Comparison of ENCODE assay signal across 8 cellular contexts in the genomic region with DNA sequence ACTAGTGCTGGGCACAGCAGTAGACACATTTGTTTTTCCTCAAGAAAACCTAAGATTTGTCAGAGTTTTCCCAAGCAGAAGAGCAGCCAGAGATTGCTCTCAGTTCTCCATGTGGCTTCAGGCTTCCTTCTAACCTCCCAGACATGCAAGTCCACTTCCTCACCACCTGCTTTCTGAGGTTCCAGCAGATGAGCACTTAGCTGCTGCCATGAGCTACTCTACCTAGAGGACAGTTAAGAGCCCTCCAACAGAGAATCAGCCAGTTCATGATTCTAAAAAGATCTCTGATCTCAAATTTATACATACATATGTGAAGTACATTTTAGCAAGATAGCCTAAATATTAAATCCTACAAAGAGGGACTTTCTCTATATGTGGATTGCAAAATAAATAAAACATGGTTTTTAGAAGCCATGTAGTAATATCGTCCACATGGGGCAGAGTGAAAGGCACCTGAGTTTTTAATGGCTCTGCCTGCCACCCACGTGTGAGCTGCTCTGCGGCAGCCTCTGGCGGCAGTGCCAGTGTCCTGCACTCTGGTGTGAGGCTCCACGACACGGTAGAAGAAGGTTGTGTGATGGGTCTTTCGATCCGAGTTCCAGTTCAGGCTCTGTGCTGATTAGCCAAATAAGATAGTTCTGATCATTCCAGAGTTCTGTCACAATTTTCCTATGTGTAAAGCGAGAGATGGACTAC. TPM values are rescaled to one million over a fixed set of nuclear protein-coding genes. Genes with fewer than 3 reads are reported as not detected.
DNase-seq lines count a peak whose midpoint lies in the region; ATAC-seq, FAIRE-seq and TF ChIP-seq lines count a peak whose summit lies in the region.

No MANE protein-coding gene starts in this region.

- no peak for DNase-seq in AG04450 (ENCODE audit: low read depth, low spot score)
- peak; percentile 56 for DNase-seq in Right ventricle myocardium superior
- peak; percentile 16 to 42 for DNase-seq in stimulated activated CD4-positive, alpha-beta T cell treated with anti-CD3 and anti-CD28 coated beads, Interleukin-15, amount 100 ng/mL, for 1 hour (ENCODE audit: low read depth in 1 of 2, low spot score in 1 of 2)
- DNase-seq in D721Med (ENCODE audit: insufficient read length, low spot score): no peak

- H3K79me2 ChIP-seq in OCI-LY1 (ENCODE audit: insufficient read depth, low read length): no peaks in the 10 kb centered on the region

- no peak overlapping the region for H3K27ac Mint-ChIP-seq in activated T-helper 17 cell treated with anti-CD3 and anti-CD28 coated beads, Interleukin-2, amount 50 U/mL, for 72 hours

- H3K4me1 ChIP-seq in OCI-LY1 (ENCODE audit: insufficient read depth, low read length, severe bottlenecking): peaks cover 5% of the 10 kb centered on the region

- H3K4me3 Mint-ChIP-seq in activated T-helper 17 cell treated with anti-CD3 and anti-CD28 coated beads, Interleukin-2, amount 50 U/mL, for 72 hours: peak overlapping the region; percentile 10

- H3K9me3 ChIP-seq in AG04450 (ENCODE audit: control insufficient read depth, insufficient read depth, low read length) (no peaks in the 10 kb centered on the region; the same call in 1 of the 2 replicates), OCI-LY1 (ENCODE audit: low read length) (no peaks in the 10 kb centered on the region)

- 0 out of 2 replicates have a peak overlapping the region, but pooled peaks have one; percentile 3 for H3K4me2 ChIP-seq in OCI-LY1 (ENCODE audit: low read length)

- CTCF ChIA-PET in AG04450 (lab: Charles Lee): no interaction called here

- ATAC-seq in GM18861 (IDR thresholded peaks at IDR 0.05; ENCODE audit: unreplicated experiment) (peak; percentile 99), HG03097 (IDR thresholded peaks at IDR 0.05; ENCODE audit: low FRiP score, unreplicated experiment) (peak; percentile 87), Right ventricle myocardium superior (ENCODE audit: poor library complexity) (peak; percentile 80)
- peak; percentile 92 for ATAC-seq in activated T-helper 17 cell treated with anti-CD3 and anti-CD28 coated beads, Interleukin-2, amount 50 U/mL, for 72 hours (replicated peaks)

- no peak overlapping the region for H3K9ac ChIP-seq in OCI-LY1 (ENCODE audit: low read length)

- no peaks in the 10 kb centered on the region for H3F3A ChIP-seq in OCI-LY1 (ENCODE audit: insufficient read depth, low read length)

- no peaks in the 10 kb centered on the region for H3K9me2 ChIP-seq in OCI-LY1 (ENCODE audit: low read depth, low read length)

- H3K36me3 Mint-ChIP-seq in activated T-helper 17 cell treated with anti-CD3 and anti-CD28 coated beads, Interleukin-2, amount 50 U/mL, for 72 hours (ENCODE audit: low read depth): no peaks in the 10 kb centered on the region

- H2AFZ ChIP-seq in OCI-LY1 (ENCODE audit: low read length): no peak overlapping the region

- H3K27me3 Mint-ChIP-seq in activated T-helper 17 cell treated with anti-CD3 and anti-CD28 coated beads, Interleukin-2, amount 50 U/mL, for 72 hours: no peaks in the 10 kb centered on the region

- H3K27ac ChIP-seq in AG04450 (ENCODE audit: low read depth, low read length): no peak overlapping the region
- no peak overlapping the region for H3K27ac ChIP-seq in OCI-LY1 (ENCODE audit: low read depth, low read length, poor library complexity, severe bottlenecking)

- H4K20me1 ChIP-seq in OCI-LY1 (ENCODE audit: insufficient read depth, low read length): no peaks in the 10 kb centered on the region

- no peaks in the 10 kb centered on the region for H3K9me3 Mint-ChIP-seq in activated T-helper 17 cell treated with anti-CD3 and anti-CD28 coated beads, Interleukin-2, amount 50 U/mL, for 72 hours

- no peaks in the 10 kb centered on the region for H3K27me3 ChIP-seq in AG04450 (ENCODE audit: control insufficient read depth, insufficient read depth, low read length)
- no peaks in the 10 kb centered on the region for H3K27me3 ChIP-seq in OCI-LY1 (ENCODE audit: insufficient read depth, low read length)

- H3K4me3 ChIP-seq in AG04450 (ENCODE audit: low read depth, low read length): no peak overlapping the region
- no peak overlapping the region for H3K4me3 ChIP-seq in OCI-LY1 (ENCODE audit: low read depth, low read length, poor library complexity, severe bottlenecking)

- no peaks in the 10 kb centered on the region for H3K36me3 ChIP-seq in OCI-LY1 (ENCODE audit: insufficient read depth, low read length)

- FAIRE-seq in D721Med (lab: Jason Lieb, UNC): no peak

- H3K4me1 Mint-ChIP-seq in activated T-helper 17 cell treated with anti-CD3 and anti-CD28 coated beads, Interleukin-2, amount 50 U/mL, for 72 hours: peaks cover 6% of the 10 kb centered on the region

- POLR2A ChIA-PET in AG04450 (lab: Yijun Ruan, JAX): no interaction called here

- TF ChIP-seq CTCF in AG04450 (IDR thresholded peaks at IDR 0.05; ENCODE audit: low read depth, low read length): peak; percentile 47
- TF ChIP-seq CTCF in OCI-LY1 (IDR thresholded peaks at IDR 0.05; ENCODE audit: low read length): peak; percentile 95
- TF ChIP-seq CTCF in D721Med (IDR thresholded peaks at IDR 0.05; ENCODE audit: insufficient read depth, missing control alignments): no peak

- intact Hi-C loops in Right ventricle myocardium superior (cut with DNase I): no loop called here

RNA-seq across cellular contexts. Expression of a gene that starts 10.3 kb away (rescaled TPM):
- 3.7 and 4.8 TPM in 2 replicates for polyA plus RNA-seq in AG04450 (2011; rRNA removed)
- 1.6 and 2.3 TPM in 2 replicates for polyA minus RNA-seq in AG04450 (2011; rRNA and poly(A)+ RNA removed)
- 1 to 10 TPM; 1.9 to 8.2 TPM for total RNA-seq in activated T-helper 17 cell treated with anti-CD3 and anti-CD28 coated beads, Interleukin-2, amount 50 U/mL, for 72 hours
- 25.3 TPM for total RNA-seq in Right ventricle myocardium superior

RNA-seq across cellular contexts. Expression of a gene that starts 25.6 kb away (rescaled TPM):
- polyA plus RNA-seq in AG04450 (2011; rRNA removed): 0.11 TPM in 1 of 2 replicates, not detected in the other
- not detected in 2 replicates for polyA minus RNA-seq in AG04450 (2011; rRNA and poly(A)+ RNA removed)
- total RNA-seq in activated T-helper 17 cell treated with anti-CD3 and anti-CD28 coated beads, Interleukin-2, amount 50 U/mL, for 72 hours: under 1 TPM in 1 of 2 donors, not detected in 1; 0.67 TPM
- 1.2 TPM for total RNA-seq in Right ventricle myocardium superior

Comparison
In these comparisons a context has a peak if more than half of its experiments do, and no peak if none do; other contexts are left out.
1. DNase-seq: peak in Right ventricle myocardium superior (single experiment) and stimulated activated CD4-positive, alpha-beta T cell treated with anti-CD3 and anti-CD28 coated beads, Interleukin-15, amount 100 ng/mL, for 1 hour (2 of 2); none in AG04450 (single experiment) and D721Med (single experiment).
2. Peak in every context shown above with its lines, with median percentiles within 50 percentile points of each other: ATAC-seq.